ENCODE assay signal across 37 cellular contexts in genomic region chr18:58453167-58453804, GRCh38.
"Had no signal": no experiment of that assay in that cellular context is flagged by ENCODE, and none has a peak within 500 bp of the region (broad histone marks: within the 10 kb centered on the region; RNA-seq: fewer than 3 reads in every experiment).

No MANE protein-coding gene starts in this region.

- DNase-seq: activated B cell treated with CpG ODN at 0.5 μM for 24 hours; activated CD4-positive, alpha-beta T cell treated with anti-CD3 and anti-CD28 coated beads for 48 hours; activated CD4-positive, alpha-beta T cell treated with anti-CD3 and anti-CD28 coated beads, Interleukin-2, amount 50 U/mL, for 1 hour; activated CD4-positive, alpha-beta T cell treated with anti-CD3 and anti-CD28 coated beads, Interleukin-2, amount 50 U/mL, for 48 hours; activated CD8-positive, alpha-beta memory T cell treated with anti-CD3 and anti-CD28 coated beads, Interleukin-2, amount 10 ng/mL, durations not matched to agents 7 days and 5 days; activated CD8-positive, alpha-beta memory T cell treated with anti-CD3 and anti-CD28 coated beads, Interleukin-2, amount 50 U/mL, for 4 hours; activated CD8-positive, alpha-beta T cell treated with anti-CD3 and anti-CD28 coated beads for 36 hours; activated effector memory CD4-positive, alpha-beta T cell treated with anti-CD3 and anti-CD28 coated beads, Interleukin-2, amount 50 U/mL, for 16 hours; activated naive CD4-positive, alpha-beta T cell treated with anti-CD3 and anti-CD28 coated beads for 36 hours; activated naive CD8-positive, alpha-beta T cell treated with anti-CD3 and anti-CD28 coated beads for 36 hours; activated naive CD8-positive, alpha-beta T cell treated with anti-CD3 and anti-CD28 coated beads, Interleukin-2, amount 50 U/mL, for 24 hours; activated T-cell treated with anti-CD3 and anti-CD28 coated beads, Interleukin-2, amount 50 U/mL, for 1 hour; activated T-cell treated with anti-CD3 and anti-CD28 coated beads, Interleukin-2, amount 50 U/mL, for 48 hours; adrenal gland; amygdala; aorta; body of pancreas; dorsolateral prefrontal cortex; effector memory CD4-positive, alpha-beta T cell; endodermal cell; foreskin fibroblast; T-helper 1 cell; T-helper 17 cell; T1000; WERI-Rb-1 had no signal

- H3K27me3 ChIP-seq: adrenal gland, body of pancreas, breast epithelium, cardiac muscle cell had no signal

- H3K4me3 Mint-ChIP-seq: activated B cell treated with CpG ODN at 0.5 μM for 24 hours; activated CD8-positive, alpha-beta memory T cell treated with anti-CD3 and anti-CD28 coated beads, Interleukin-2, amount 10 ng/mL, durations not matched to agents 7 days and 5 days; activated CD8-positive, alpha-beta T cell treated with anti-CD3 and anti-CD28 coated beads for 36 hours; activated naive CD4-positive, alpha-beta T cell treated with anti-CD3 and anti-CD28 coated beads for 36 hours; activated naive CD4-positive, alpha-beta T cell treated with anti-CD3 and anti-CD28 coated beads, Interleukin-2, amount 50 U/mL, for 24 hours; activated naive CD8-positive, alpha-beta T cell treated with anti-CD3 and anti-CD28 coated beads for 36 hours; activated naive CD8-positive, alpha-beta T cell treated with anti-CD3 and anti-CD28 coated beads, Interleukin-2, amount 50 U/mL, for 24 hours; activated T-helper 1 cell treated with anti-CD3 and anti-CD28 coated beads, Interleukin-12 subunit alpha, Interleukin-12 subunit beta, Interleukin-2, Interleukin-4 antibody, amounts not matched to agents 30 ng/mL and 10 ng/mL and 1 ng/mL, durations not matched to agents 14 hours and 24 hours and 36 hours; central memory CD8-positive, alpha-beta T cell; dendritic cell treated with granulocyte-macrophage colony-stimulating factor and Interleukin-4, amounts not matched to agents 40 ng/mL and 50 ng/mL, for 4 days; endodermal cell; T-helper 17 cell; T-helper 2 cell treated with Interferon-gamma antibody and Interleukin-4, amounts not matched to agents 5 μg/mL and 100 μg/mL, for 36 hours had no signal

- H3K27ac ChIP-seq: adrenal gland, body of pancreas, cardiac muscle cell, coronary artery, dorsolateral prefrontal cortex, WERI-Rb-1 had no signal

- H3K4me1 Mint-ChIP-seq: activated B cell treated with CpG ODN at 0.5 μM for 24 hours; activated CD8-positive, alpha-beta memory T cell treated with anti-CD3 and anti-CD28 coated beads, Interleukin-2, amount 10 ng/mL, durations not matched to agents 7 days and 5 days; activated naive CD4-positive, alpha-beta T cell treated with anti-CD3 and anti-CD28 coated beads, Interleukin-2, amount 50 U/mL, for 24 hours; activated naive CD8-positive, alpha-beta T cell treated with anti-CD3 and anti-CD28 coated beads for 36 hours; activated naive CD8-positive, alpha-beta T cell treated with anti-CD3 and anti-CD28 coated beads, Interleukin-2, amount 50 U/mL, for 24 hours; central memory CD8-positive, alpha-beta T cell had no signal

- H3K27me3 Mint-ChIP-seq: activated CD8-positive, alpha-beta T cell treated with anti-CD3 and anti-CD28 coated beads for 36 hours; activated naive CD4-positive, alpha-beta T cell treated with anti-CD3 and anti-CD28 coated beads, Interleukin-2, amount 50 U/mL, for 24 hours had no signal

- FAIRE-seq: frontal cortex had no signal

- H3K36me3 Mint-ChIP-seq: activated CD8-positive, alpha-beta memory T cell treated with anti-CD3 and anti-CD28 coated beads, Interleukin-2, amount 10 ng/mL, durations not matched to agents 7 days and 5 days; activated naive CD4-positive, alpha-beta T cell treated with anti-CD3 and anti-CD28 coated beads, Interleukin-2, amount 50 U/mL, for 24 hours; activated naive CD8-positive, alpha-beta T cell treated with anti-CD3 and anti-CD28 coated beads for 36 hours had no signal

- H3K27ac Mint-ChIP-seq: activated B cell treated with CpG ODN at 0.5 μM for 24 hours; activated CD8-positive, alpha-beta memory T cell treated with anti-CD3 and anti-CD28 coated beads, Interleukin-2, amount 10 ng/mL, durations not matched to agents 7 days and 5 days; activated CD8-positive, alpha-beta T cell treated with anti-CD3 and anti-CD28 coated beads for 36 hours; activated naive CD4-positive, alpha-beta T cell treated with anti-CD3 and anti-CD28 coated beads for 36 hours; activated naive CD4-positive, alpha-beta T cell treated with anti-CD3 and anti-CD28 coated beads, Interleukin-2, amount 50 U/mL, for 24 hours; activated naive CD8-positive, alpha-beta T cell treated with anti-CD3 and anti-CD28 coated beads for 36 hours; activated naive CD8-positive, alpha-beta T cell treated with anti-CD3 and anti-CD28 coated beads, Interleukin-2, amount 50 U/mL, for 24 hours; activated T-helper 1 cell treated with anti-CD3 and anti-CD28 coated beads, Interleukin-12 subunit alpha, Interleukin-12 subunit beta, Interleukin-2, Interleukin-4 antibody, amounts not matched to agents 30 ng/mL and 10 ng/mL and 1 ng/mL, durations not matched to agents 14 hours and 24 hours and 36 hours; activated T-helper 2 cell treated with anti-CD3 and anti-CD28 coated beads, Interferon-gamma antibody, Interleukin-2, Interleukin-4, amounts not matched to agents 10 μg/mL and 5 μg/mL and 100 μg/mL, durations not matched to agents 14 hours and 24 hours and 36 hours; dendritic cell treated with granulocyte-macrophage colony-stimulating factor and Interleukin-4, amounts not matched to agents 40 ng/mL and 50 ng/mL, for 4 days; endodermal cell; T-helper 17 cell; T-helper 2 cell treated with Interferon-gamma antibody and Interleukin-4, amounts not matched to agents 5 μg/mL and 100 μg/mL, for 36 hours had no signal

- H3K4me3 ChIP-seq: adrenal gland, body of pancreas, breast epithelium, cardiac muscle cell, coronary artery, dorsolateral prefrontal cortex had no signal

- H3K9me3 Mint-ChIP-seq: activated B cell treated with CpG ODN at 0.5 μM for 24 hours; activated CD8-positive, alpha-beta T cell treated with anti-CD3 and anti-CD28 coated beads for 36 hours; activated naive CD4-positive, alpha-beta T cell treated with anti-CD3 and anti-CD28 coated beads for 36 hours; activated naive CD4-positive, alpha-beta T cell treated with anti-CD3 and anti-CD28 coated beads, Interleukin-2, amount 50 U/mL, for 24 hours; activated naive CD8-positive, alpha-beta T cell treated with anti-CD3 and anti-CD28 coated beads for 36 hours; activated naive CD8-positive, alpha-beta T cell treated with anti-CD3 and anti-CD28 coated beads, Interleukin-2, amount 50 U/mL, for 24 hours; activated T-helper 1 cell treated with anti-CD3 and anti-CD28 coated beads, Interleukin-12 subunit alpha, Interleukin-12 subunit beta, Interleukin-2, Interleukin-4 antibody, amounts not matched to agents 30 ng/mL and 10 ng/mL and 1 ng/mL, durations not matched to agents 14 hours and 24 hours and 36 hours; activated T-helper 2 cell treated with anti-CD3 and anti-CD28 coated beads, Interferon-gamma antibody, Interleukin-2, Interleukin-4, amounts not matched to agents 10 μg/mL and 5 μg/mL and 100 μg/mL, durations not matched to agents 14 hours and 24 hours and 36 hours; central memory CD8-positive, alpha-beta T cell; dendritic cell treated with granulocyte-macrophage colony-stimulating factor and Interleukin-4, amounts not matched to agents 40 ng/mL and 50 ng/mL, for 4 days; endodermal cell; T-helper 2 cell treated with Interferon-gamma antibody and Interleukin-4, amounts not matched to agents 5 μg/mL and 100 μg/mL, for 36 hours had no signal

- H3K36me3 ChIP-seq: adrenal gland, breast epithelium, cardiac muscle cell, WERI-Rb-1 had no signal

- ATAC-seq: activated CD4-positive, CD25-positive, alpha-beta regulatory T cell treated with anti-CD3 and anti-CD28 coated beads, Interleukin-2, amount 50 U/mL, for 24 hours; activated CD8-positive, alpha-beta memory T cell treated with anti-CD3 and anti-CD28 coated beads, Interleukin-2, amount 10 ng/mL, durations not matched to agents 7 days and 5 days; activated CD8-positive, alpha-beta T cell treated with anti-CD3 and anti-CD28 coated beads for 36 hours; activated naive CD8-positive, alpha-beta T cell treated with anti-CD3 and anti-CD28 coated beads, Interleukin-2, amount 50 U/mL, for 24 hours; body of pancreas; esophagus mucosa; T-helper 17 cell had no signal

- H3K4me1 ChIP-seq: adrenal gland had no signal

- H3K9me3 ChIP-seq: adrenal gland, body of pancreas, breast epithelium had no signal
